ENCODE assay signal across 15 cellular contexts in the genomic region with DNA sequence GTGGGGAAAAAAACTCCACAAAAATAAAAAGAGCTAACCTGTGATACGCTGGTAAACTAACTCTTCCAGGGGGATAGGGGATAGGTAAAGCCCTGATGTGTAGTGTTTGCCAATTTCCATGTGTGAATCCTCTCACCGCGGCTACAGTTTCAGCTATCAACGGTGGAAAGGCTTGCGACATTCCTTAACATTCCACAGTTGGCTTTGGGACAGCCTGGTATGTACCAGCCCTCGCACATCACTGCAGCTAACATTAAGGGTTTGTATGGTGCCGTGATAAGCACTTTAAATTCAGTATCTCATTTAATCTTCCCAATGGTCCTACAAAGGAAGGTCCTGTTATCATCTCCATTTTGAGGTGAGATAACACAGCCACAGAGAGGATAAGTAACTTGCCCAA.
DNase-seq lines count a peak whose midpoint lies in the region; FAIRE-seq and TF ChIP-seq lines count a peak whose summit lies in the region.
"Had no signal": no experiment of that assay in that cellular context is flagged by ENCODE, and none has a peak within 500 bp of the region (broad histone marks: within the 10 kb centered on the region; RNA-seq: fewer than 3 reads in every experiment).

No MANE protein-coding gene starts in this region.

- no peak overlapping the region for H3K56ac ChIP-seq in H1 (replicated peaks; ENCODE audit: insufficient read length, low read depth, low read length)

- no peaks in the 10 kb centered on the region for H3K79me1 ChIP-seq in H1 (ENCODE audit: low read depth, low read length)

- H2BK5ac ChIP-seq in H1 (ENCODE audit: low read depth, low read length): no peak overlapping the region

- H2BK12ac ChIP-seq in H1 (ENCODE audit: low read depth, low read length): no peak overlapping the region

- peak overlapping the region; percentile 70 for H3K27ac ChIP-seq in A673 (ENCODE audit: low read depth, low read length, poor library complexity, severe bottlenecking)
- no peak overlapping the region for H3K27ac ChIP-seq in H1 (ENCODE audit: low read depth, low read length)
- H3K27ac ChIP-seq in neural progenitor cell: no peak overlapping the region
- H3K27ac ChIP-seq: BLaER1 had no signal

- no TSS peak for BruUV-seq in A673 (replicated peaks; lab: Mats Ljungman, UMichigan)

- no peak overlapping the region for H3K4ac ChIP-seq in H1 (replicated peaks; ENCODE audit: insufficient read length, low read depth, low read length)

- no peak for TF ChIP-seq RAD21 in H1 (IDR thresholded peaks at IDR 0.05 in 1 of 2, conservative IDR thresholded peaks at IDR 0.05 in 1 of 2; ENCODE audit: low read depth in 2 of 2, low read length in 2 of 2)

- no peak overlapping the region for H4K91ac ChIP-seq in H1 (replicated peaks; ENCODE audit: insufficient read length, low read length)

- H3K23ac ChIP-seq in H1 (ENCODE audit: insufficient read length): no peak overlapping the region

- no peaks in the 10 kb centered on the region for H3K9me3 Mint-ChIP-seq in neural progenitor cell
- H3K9me3 Mint-ChIP-seq: CD4-positive, alpha-beta memory T cell had no signal

- H3K9me3 ChIP-seq in A673 (ENCODE audit: low read depth, low read length, poor library complexity, severe bottlenecking): no peaks in the 10 kb centered on the region
- no peaks in the 10 kb centered on the region for H3K9me3 ChIP-seq in H1 (ENCODE audit: insufficient read depth in 2 of 2, low read depth in 1 of 2, low read length in 1 of 2)
- H3K9me3 ChIP-seq in neural progenitor cell (ENCODE audit: low read depth): no peaks in the 10 kb centered on the region
- H3K9me3 ChIP-seq: BLaER1 had no signal

- no peak overlapping the region for H3K18ac ChIP-seq in H1 (ENCODE audit: extremely low read depth, low read length)

- intact Hi-C loops in A673 (cut with micrococcal nuclease; ENCODE audit: unreplicated experiment): no loop called here

- H2BK15ac ChIP-seq in H1 (ENCODE audit: low read length): no peak overlapping the region

- FAIRE-seq in H1 (lab: Jason Lieb, UNC): no peak
- FAIRE-seq: A204.1, K562, RCC 7860 had no signal

- H2AK5ac ChIP-seq in H1 (ENCODE audit: low read depth, low read length): no peak overlapping the region

- H2AFZ ChIP-seq in H1 (ENCODE audit: low read length) (no peak overlapping the region), neural progenitor cell (replicated peaks) (no peak overlapping the region)

- H3K9ac ChIP-seq in H1 (replicated peaks in 1 of 4; ENCODE audit: extremely low read depth in 1 of 4, low read depth in 3 of 4, low read length in 3 of 4) (no peak overlapping the region), neural progenitor cell (no peak overlapping the region)
- H3K9ac ChIP-seq: BLaER1 had no signal

- CTCF ChIA-PET in A673 (lab: Charles Lee): no interaction called here
- CTCF ChIA-PET in H1 (lab: Charles Lee; ENCODE audit: partially characterized antibody): interaction anchor here (0.7 to 0.9 kb wide), 3 partner anchors 20 to 177 kb away, joined by 3 read pairs; no protein-coding TSS in a partner anchor

- no peaks in the 10 kb centered on the region for H3K27me3 ChIP-seq in A673 (replicated peaks; ENCODE audit: insufficient read depth, low read depth, low read length, poor library complexity)
- H3K27me3 ChIP-seq in H1 (replicated peaks in 1 of 4; ENCODE audit: control insufficient read depth in 3 of 4, extremely low read depth in 1 of 4, insufficient read depth in 3 of 4, low read length in 3 of 4): no peaks in the 10 kb centered on the region
- no peaks in the 10 kb centered on the region for H3K27me3 ChIP-seq in neural progenitor cell
- H3K27me3 ChIP-seq: BLaER1 had no signal

- peaks cover 41% of the 10 kb centered on the region for H3K4me1 ChIP-seq in A673 (ENCODE audit: insufficient read depth, low read length, poor library complexity, severe bottlenecking)
- H3K4me1 ChIP-seq in H1 (replicated peaks in 1 of 4; ENCODE audit: control insufficient read depth in 3 of 4, insufficient read depth in 4 of 4, low read length in 3 of 4): peaks cover 0 to 3% (median 1%) of the 10 kb centered on the region in 4 experiments; a peak in 2 of 7 replicates
- H3K4me1 ChIP-seq in neural progenitor cell: peaks cover 13% of the 10 kb centered on the region

- H3K27me3 Mint-ChIP-seq in neural progenitor cell (ENCODE audit: insufficient read depth, low read depth): no peaks in the 10 kb centered on the region
- H3K27me3 Mint-ChIP-seq: CD4-positive, alpha-beta memory T cell had no signal

- DNase-seq in A673 (ENCODE audit: low spot score) (no peak), ELF-1 (ENCODE audit: low read depth, low spot score) (peak; percentile 46), H1 (ENCODE audit: low read depth in 1 of 2, low spot score in 2 of 2) (no peak), neural progenitor cell (ENCODE audit: low spot score) (no peak), NCI-H2107 treated with DMSO at 0.1 percent for 48 hours (lab: John Stamatoyannopoulos, UW; ENCODE audit: unreplicated experiment) (no peak), OCI-M2 (lab: John Stamatoyannopoulos, UW; ENCODE audit: unreplicated experiment) (no peak), GDM1 (lab: John Stamatoyannopoulos, UW) (no peak)
- no peak for DNase-seq in stimulated activated CD4-positive, alpha-beta T cell treated with anti-CD3 and anti-CD28 coated beads, Interleukin-1b, Interleukin-23, amount 100 ng/mL, for 48 hours
- DNase-seq: CD4-positive, alpha-beta memory T cell; DMS153; NCI-H1105 had no signal

- H3K4me3 Mint-ChIP-seq in neural progenitor cell: no peak overlapping the region
- H3K4me3 Mint-ChIP-seq: CD4-positive, alpha-beta memory T cell had no signal

- no peaks in the 10 kb centered on the region for H3K79me2 ChIP-seq in H1 (ENCODE audit: control insufficient read depth in 1 of 2, insufficient read depth in 2 of 2, low read length in 2 of 2)
- H3K79me2 ChIP-seq in neural progenitor cell (ENCODE audit: low read depth): no peaks in the 10 kb centered on the region

- H3K4me2 ChIP-seq in H1 (ENCODE audit: insufficient read depth in 1 of 2, low read depth in 2 of 2, low read length in 2 of 2) (no peak overlapping the region), neural progenitor cell (no peak overlapping the region)
- H3K4me2 ChIP-seq: BLaER1 had no signal

- H3K14ac ChIP-seq in H1 (ENCODE audit: insufficient read length): no peak overlapping the region

- no peak overlapping the region for H4K8ac ChIP-seq in H1 (ENCODE audit: extremely low read depth, insufficient read depth, low read length)

- POLR2A ChIA-PET in A673 (lab: Charles Lee; ENCODE audit: low non-redundant PET) (no interaction called here), H1 (lab: Charles Lee; ENCODE audit: partially characterized antibody) (interaction anchor here (1.5 kb wide), 1 partner anchor 13 kb away, joined by 3 read pairs; no protein-coding TSS in a partner anchor)

- no peaks in the 10 kb centered on the region for H3K36me3 Mint-ChIP-seq in neural progenitor cell
- H3K36me3 Mint-ChIP-seq: CD4-positive, alpha-beta memory T cell had no signal

- no peak for TF ChIP-seq POLR2A in H1 (IDR thresholded peaks at IDR 0.05; ENCODE audit: control extremely low read depth in 1 of 2, low read depth in 2 of 2, low read length in 2 of 2)

- peaks cover 40% of the 10 kb centered on the region for H3K4me1 Mint-ChIP-seq in neural progenitor cell
- H3K4me1 Mint-ChIP-seq: CD4-positive, alpha-beta memory T cell had no signal

- no peak for TF ChIP-seq EP300 in H1 (IDR thresholded peaks at IDR 0.05; ENCODE audit: borderline replicate concordance in 1 of 2, low read depth in 2 of 2, low read length in 2 of 2)

- H3K36me3 ChIP-seq in A673 (ENCODE audit: insufficient read depth, low read length, poor library complexity, severe bottlenecking): no peaks in the 10 kb centered on the region
- no peaks in the 10 kb centered on the region for H3K36me3 ChIP-seq in H1 (ENCODE audit: control insufficient read depth in 2 of 4, insufficient read depth in 4 of 4, low read length in 3 of 4)
- no peaks in the 10 kb centered on the region for H3K36me3 ChIP-seq in neural progenitor cell
- H3K36me3 ChIP-seq: BLaER1 had no signal

- peak overlapping the region; percentile 71 for H3K27ac Mint-ChIP-seq in neural progenitor cell

- H4K5ac ChIP-seq in H1 (ENCODE audit: insufficient read length, low read depth, low read length): no peak overlapping the region

- H2BK120ac ChIP-seq in H1 (replicated peaks; ENCODE audit: low read depth, low read length): no peak overlapping the region

- H3K23me2 ChIP-seq in H1 (ENCODE audit: low read depth, low read length): no peaks in the 10 kb centered on the region

- H4K20me1 ChIP-seq in H1 (replicated peaks in 1 of 2; ENCODE audit: control insufficient read depth in 1 of 2, insufficient read depth in 2 of 2, low read length in 2 of 2) (no peaks in the 10 kb centered on the region), neural progenitor cell (ENCODE audit: low read depth) (no peaks in the 10 kb centered on the region)
- H4K20me1 ChIP-seq: BLaER1 had no signal

- no peak for TF ChIP-seq CTCF in A673 (conservative IDR thresholded peaks at IDR 0.05; ENCODE audit: low read depth, low read length)
- TF ChIP-seq CTCF in H1 (IDR thresholded peaks at IDR 0.05; ENCODE audit: control extremely low read depth in 1 of 3, insufficient read depth in 1 of 3, low read depth in 1 of 3, low read length in 3 of 3): no peak
- no peak for TF ChIP-seq CTCF in neural progenitor cell (IDR thresholded peaks at IDR 0.05)

- WGBS in H1 (ENCODE audit: extremely low coverage in 1 of 2, insufficient coverage in 1 of 2, insufficient read length in 1 of 2, insufficient replicate concordance in 2 of 2, low coverage in 1 of 2, low lambda C conversion rate in 2 of 2, missing lambda C conversion rate in 1 of 2), 2 experiments: 96% methylated on average over 7 of the region's 7 CpGs; no CpG with 5 or more reads in 1 of the 2 experiments

- H3K4me3 ChIP-seq in A673 (ENCODE audit: low read depth, low read length, poor library complexity, severe bottlenecking) (no peak overlapping the region), H1 (ENCODE audit: extremely low read depth in 1 of 4, insufficient read depth in 2 of 4, low read depth in 3 of 4, low read length in 4 of 4) (no peak overlapping the region), neural progenitor cell (no peak overlapping the region)
- H3K4me3 ChIP-seq: BLaER1, K562 had no signal

- H2BK20ac ChIP-seq in H1 (ENCODE audit: low read length): no peak overlapping the region

- H3F3A ChIP-seq in neural progenitor cell (ENCODE audit: low read depth): no peaks in the 10 kb centered on the region

TF ChIP-seq in H1, 55 proteins besides CTCF, POLR2A, EP300 and RAD21 (continues in another document):
- TF ChIP-seq RXRA (IDR thresholded peaks at IDR 0.05; ENCODE audit: insufficient read depth, low read depth, low read length) (no peak), KDM1A (IDR thresholded peaks at IDR 0.05; ENCODE audit: borderline replicate concordance, low read length) (no peak), TBP (IDR thresholded peaks at IDR 0.05; ENCODE audit: low read depth, low read length) (no peak), TEAD4 (IDR thresholded peaks at IDR 0.05; ENCODE audit: low read depth, low read length) (0 out of 2 replicates have a peak, but pooled peaks have one; percentile 35), CEBPB (IDR thresholded peaks at IDR 0.05; ENCODE audit: low read depth, low read length) (peak; percentile 69; the same call in 1 of the 2 replicates)
